ENCODE assay signal across 12 cellular contexts in the genomic region with DNA sequence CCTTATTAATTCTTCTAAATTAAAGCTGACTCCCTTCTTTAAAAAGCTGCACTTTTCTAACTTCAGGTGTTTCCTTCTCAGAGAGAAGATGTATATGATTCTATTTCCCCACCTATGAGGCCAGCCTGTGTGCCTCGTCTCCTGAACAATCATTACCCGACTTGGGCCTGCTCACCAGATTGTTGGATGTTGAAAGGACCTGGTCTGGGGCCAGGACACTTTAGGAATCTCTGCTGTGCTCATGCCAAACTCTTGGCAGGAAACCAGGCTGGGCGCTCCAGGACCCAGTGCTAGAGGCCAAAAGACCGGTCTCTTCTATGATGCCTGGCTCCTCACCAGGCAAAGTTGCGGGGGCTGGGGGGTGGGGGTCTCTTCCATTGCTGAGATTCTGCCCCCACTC. TPM values are rescaled to one million over a fixed set of nuclear protein-coding genes. Genes with fewer than 3 reads are reported as not detected.
DNase-seq lines count a peak whose midpoint lies in the region; ATAC-seq and TF ChIP-seq lines count a peak whose summit lies in the region.
"Had no signal": no experiment of that assay in that cellular context is flagged by ENCODE, and none has a peak within 500 bp of the region (broad histone marks: within the 10 kb centered on the region; RNA-seq: fewer than 3 reads in every experiment).

No MANE protein-coding gene starts in this region.

- no peaks in the 10 kb centered on the region for H3K36me3 ChIP-seq in left ventricle myocardium inferior
- no peaks in the 10 kb centered on the region for H3K36me3 ChIP-seq in spleen

- no peak for TF ChIP-seq POLR2A in spleen (IDR thresholded peaks at IDR 0.05)

- WGBS in spleen, 5 donors: 46 to 80% (median 69%) methylated on average over 5 of the region's 5 CpGs

- H3K27ac ChIP-seq in left ventricle myocardium inferior (replicated peaks) (no peak overlapping the region), spleen (no peak overlapping the region)

- ATAC-seq in sciatic nerve: peak; percentile 65
- ATAC-seq in GM19467 (IDR thresholded peaks at IDR 0.05; ENCODE audit: unreplicated experiment): no peak

- no peaks in the 10 kb centered on the region for H3K27me3 ChIP-seq in left ventricle myocardium inferior (ENCODE audit: low read depth)
- no peaks in the 10 kb centered on the region for H3K27me3 ChIP-seq in spleen (replicated peaks in 1 of 7)

- intact Hi-C loops in left ventricle myocardium inferior (cut with micrococcal nuclease) (no loop called here), sciatic nerve (cut with DNase I) (no loop called here), spleen (cut with DNase I; ENCODE audit: low total_unique reads) (no loop called here)

- H3K9me3 ChIP-seq in left ventricle myocardium inferior (replicated peaks): no peaks in the 10 kb centered on the region
- no peaks in the 10 kb centered on the region for H3K9me3 ChIP-seq in spleen

- H3K4me1 ChIP-seq in left ventricle myocardium inferior (peaks cover 12% of the 10 kb centered on the region), spleen (no peaks in the 10 kb centered on the region)

- H3K4me3 ChIP-seq in left ventricle myocardium inferior: no peak overlapping the region
- H3K4me3 ChIP-seq in spleen: no peak overlapping the region

- TF ChIP-seq CTCF in left ventricle myocardium inferior (IDR thresholded peaks at IDR 0.05; ENCODE audit: borderline replicate concordance): no peak
- no peak for TF ChIP-seq CTCF in spleen (IDR thresholded peaks at IDR 0.05 in 8 of 11, conservative IDR thresholded peaks at IDR 0.05 in 3 of 11)

- peak; percentile 49 for DNase-seq in GM04504 (ENCODE audit: low read depth)
- DNase-seq in anterior cingulate cortex (lab: John Stamatoyannopoulos, UW): peak in 54 of 58 donors; percentile 1 to 87 (median 59)
- DNase-seq in left ventricle myocardium inferior: peak; percentile 77
- DNase-seq in sciatic nerve (ENCODE audit: low spot score): no peak
- DNase-seq in spleen: no peak
- no peak for DNase-seq in activated CD4-positive, alpha-beta T cell treated with anti-CD3 and anti-CD28 coated beads, Interleukin-2, amount 50 U/mL, for 48 hours
- DNase-seq in HT-29 (ENCODE audit: low spot score): no peak
- DNase-seq: activated T-cell treated with anti-CD3 and anti-CD28 coated beads, Interleukin-2, amount 50 U/mL, for 48 hours; effector CD4-positive, alpha-beta T cell; mesendoderm had no signal

RNA-seq across cellular contexts. Expression of gene LRRC31, which starts 16.9 kb away (rescaled TPM):
- total RNA-seq in left ventricle myocardium inferior (not detected), sciatic nerve (not detected), spleen (under 1 TPM in 4 of 7 donors, not detected in 3; 0.16 to 0.79 (median 0.39) TPM)
- polyA plus RNA-seq in spleen: under 1 TPM in 2 of 3 donors, not detected in 1; 0.03 to 0.19 TPM
- total RNA-seq in HT-29 (2014; rRNA removed; shearing (Covaris generic)): 0.29 and 0.48 TPM in 2 replicates
- total RNA-seq: urinary bladder had no signal
- polyA plus RNA-seq: urinary bladder had no signal

RNA-seq across cellular contexts. Expression of gene SAMD7, which starts 24.7 kb away (rescaled TPM):
- total RNA-seq in left ventricle myocardium inferior (not detected), sciatic nerve (not detected), spleen (not detected)
- under 1 TPM; 0.03 to 0.08 (median 0.04) TPM for polyA plus RNA-seq in spleen
- not detected in 2 replicates for total RNA-seq in HT-29 (2014; rRNA removed; shearing (Covaris generic))
- total RNA-seq: urinary bladder had no signal
- polyA plus RNA-seq: urinary bladder had no signal

Comparison
In these comparisons a context has a peak if more than half of its experiments do, and no peak if none do; other contexts are left out.
1. DNase-seq: peak in GM04504 (single experiment), anterior cingulate cortex (54 of 58) and left ventricle myocardium inferior (single experiment); none in sciatic nerve (single experiment), spleen (single experiment), activated CD4-positive, alpha-beta T cell treated with anti-CD3 and anti-CD28 coated beads, Interleukin-2, amount 50 U/mL, for 48 hours (0 of 2) and HT-29 (single experiment).